Comparison of ENCODE assay signal across 16 cellular contexts in the genomic region with DNA sequence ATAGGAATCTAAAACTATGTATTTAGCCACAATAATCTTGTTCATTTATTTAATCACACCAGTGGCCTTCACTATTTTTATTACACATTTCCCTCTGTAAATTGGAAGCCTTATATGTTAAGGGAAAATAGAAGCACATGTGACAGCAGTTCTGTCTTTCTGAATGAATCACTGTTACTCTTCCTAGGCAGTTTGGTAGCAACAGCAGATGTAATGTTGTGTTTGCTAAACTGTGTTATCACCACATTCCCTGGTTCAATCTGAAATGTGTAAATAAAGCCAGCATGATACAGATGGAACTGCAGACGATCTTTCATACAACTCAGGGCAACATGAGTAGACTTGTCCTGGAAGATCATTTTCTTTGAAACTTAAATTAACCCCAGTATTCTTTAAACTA.
"Had no signal": no experiment of that assay in that cellular context is flagged by ENCODE, and none has a peak within 500 bp of the region (broad histone marks: within the 10 kb centered on the region; RNA-seq: fewer than 3 reads in every experiment).

No MANE protein-coding gene starts in this region.

- DNase-seq: activated CD4-positive, CD25-positive, alpha-beta regulatory T cell treated with anti-CD3 and anti-CD28 coated beads, Interleukin-2, amount 50 U/mL, for 72 hours; activated naive CD4-positive, alpha-beta T cell treated with anti-CD3 and anti-CD28 coated beads for 36 hours; activated T-cell treated with anti-CD3 and anti-CD28 coated beads for 4 hours; mucosa of descending colon; naive thymus-derived CD4-positive, alpha-beta T cell; nucleus accumbens; posterior cingulate gyrus; stimulated activated CD4-positive, alpha-beta T cell treated with anti-CD3 and anti-CD28 coated beads, Interleukin-15, amount 100 ng/mL, for 24 hours; stimulated activated CD4-positive, alpha-beta T cell treated with anti-CD3 and anti-CD28 coated beads, Interleukin-4, amount 100 ng/mL, for 24 hours; stimulated activated naive CD4-positive, alpha-beta T cell; T-cell; T-helper 9 cell; tibial artery had no signal

- H3K27me3 ChIP-seq: gastroesophageal sphincter, tibial artery, vagina had no signal

- H3K27ac ChIP-seq: gastroesophageal sphincter, tibial artery, vagina had no signal

- H3K4me3 Mint-ChIP-seq: activated naive CD4-positive, alpha-beta T cell treated with anti-CD3 and anti-CD28 coated beads for 36 hours; naive thymus-derived CD4-positive, alpha-beta T cell; T-cell had no signal

- H3K36me3 ChIP-seq: gastroesophageal sphincter, tibial artery, vagina had no signal

- H3K9me3 ChIP-seq: mucosa of descending colon, tibial artery, vagina had no signal

- H3K9me3 Mint-ChIP-seq: activated naive CD4-positive, alpha-beta T cell treated with anti-CD3 and anti-CD28 coated beads for 36 hours; activated T-helper 2 cell treated with anti-CD3 and anti-CD28 coated beads, Interferon-gamma antibody, Interleukin-2, Interleukin-4, amounts not matched to agents 10 μg/mL and 5 μg/mL and 100 μg/mL, durations not matched to agents 14 hours and 24 hours and 36 hours; naive thymus-derived CD4-positive, alpha-beta T cell; T-cell had no signal

- H3K27me3 Mint-ChIP-seq: naive thymus-derived CD4-positive, alpha-beta T cell; T-cell had no signal

- H3K4me3 ChIP-seq: gastroesophageal sphincter, mucosa of descending colon, tibial artery, vagina had no signal

- H3K27ac Mint-ChIP-seq: activated naive CD4-positive, alpha-beta T cell treated with anti-CD3 and anti-CD28 coated beads for 36 hours; activated T-helper 2 cell treated with anti-CD3 and anti-CD28 coated beads, Interferon-gamma antibody, Interleukin-2, Interleukin-4, amounts not matched to agents 10 μg/mL and 5 μg/mL and 100 μg/mL, durations not matched to agents 14 hours and 24 hours and 36 hours; naive thymus-derived CD4-positive, alpha-beta T cell; T-cell had no signal

- H3K4me1 Mint-ChIP-seq: naive thymus-derived CD4-positive, alpha-beta T cell; T-cell had no signal

- H3K4me1 ChIP-seq: gastroesophageal sphincter, tibial artery, vagina had no signal
